ENCODE assay signal across 14 cellular contexts in the genomic region with DNA sequence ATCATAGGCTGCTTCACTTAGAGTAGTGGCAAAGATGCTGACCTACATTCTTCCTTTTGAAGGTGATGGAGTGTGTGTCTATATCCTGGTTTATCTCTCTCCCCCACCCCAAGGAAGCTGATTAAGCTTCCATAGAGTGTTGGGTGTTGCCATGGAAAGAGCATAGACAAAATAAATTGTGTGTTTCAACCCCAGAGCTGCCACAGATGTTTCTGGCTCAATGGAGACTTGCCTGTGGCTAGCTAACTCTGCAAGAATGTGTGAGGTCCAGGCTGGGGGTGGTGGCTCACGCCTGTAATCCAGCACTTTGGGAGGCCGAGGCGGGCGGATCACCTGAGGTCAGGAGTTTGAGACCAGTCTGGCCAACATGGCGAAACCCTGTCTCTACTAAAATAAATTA. TPM values are rescaled to one million over a fixed set of nuclear protein-coding genes. Genes with fewer than 3 reads are reported as not detected.
A peak's percentile ranks its signal among the peaks of the same experiment; 100 is the strongest.
DNase-seq lines count a peak whose midpoint lies in the region; FAIRE-seq and TF ChIP-seq lines count a peak whose summit lies in the region.
"Had no signal": no experiment of that assay in that cellular context is flagged by ENCODE, and none has a peak within 500 bp of the region (broad histone marks: within the 10 kb centered on the region; RNA-seq: fewer than 3 reads in every experiment).

No MANE protein-coding gene starts in this region.

- intact Hi-C loops in spleen (cut with DNase I; ENCODE audit: low total_unique reads), result loop anchor here (10.0 kb wide), 1 partner anchor 230 kb away; no protein-coding TSS in a partner anchor

- H3K4me2 ChIP-seq in SK-N-SH (peak overlapping the region; percentile 65), hepatocyte (peak overlapping the region; percentile 48)

- TF ChIP-seq RAD21 in SK-N-SH (IDR thresholded peaks at IDR 0.05; ENCODE audit: low read length), result no peak

- TF ChIP-seq CTCF in SK-N-SH (IDR thresholded peaks at IDR 0.05) (no peak), hepatocyte (IDR thresholded peaks at IDR 0.05; ENCODE audit: poor library complexity) (no peak), spleen (IDR thresholded peaks at IDR 0.05 in 8 of 11, conservative IDR thresholded peaks at IDR 0.05 in 3 of 11) (no peak)

- DNase-seq in EH (ENCODE audit: low read depth) (peak; percentile 95), SK-N-SH (no peak), hepatocyte (ENCODE audit: low spot score) (no peak), spleen (no peak), SIG-M5 treated with dmso at 0.1 percent for 504 hours (lab: John Stamatoyannopoulos, UW; ENCODE audit: unreplicated experiment) (no peak), GOT3 (lab: John Stamatoyannopoulos, UW) (no peak), H54 (ENCODE audit: insufficient read length, low spot score) (no peak)
- no peak for DNase-seq in activated CD4-positive, CD25-positive, alpha-beta regulatory T cell (lab: John Stamatoyannopoulos, UW)
- DNase-seq: amniotic stem cell; endodermal cell; naive thymus-derived CD8-positive, alpha-beta T cell; NCI-H1105 had no signal

- H3K9me3 ChIP-seq in SK-N-SH (no peaks in the 10 kb centered on the region), hepatocyte (ENCODE audit: low read depth) (no peaks in the 10 kb centered on the region), spleen (no peaks in the 10 kb centered on the region)
- H3K9me3 ChIP-seq: tibial nerve had no signal

- H3K9me2 ChIP-seq in SK-N-SH (no peaks in the 10 kb centered on the region), hepatocyte (replicated peaks; ENCODE audit: insufficient read depth) (no peaks in the 10 kb centered on the region)

- H3F3A ChIP-seq in SK-N-SH (replicated peaks; ENCODE audit: insufficient read depth), result peaks cover 47% of the 10 kb centered on the region

- TF ChIP-seq POLR2A in spleen (IDR thresholded peaks at IDR 0.05) (no peak), H54 (IDR thresholded peaks at IDR 0.05; ENCODE audit: low read depth, low read length) (no peak)

- no peaks in the 10 kb centered on the region for H3K27me3 ChIP-seq in SK-N-SH (ENCODE audit: insufficient read depth)
- H3K27me3 ChIP-seq in hepatocyte, result no peaks in the 10 kb centered on the region
- no peaks in the 10 kb centered on the region for H3K27me3 ChIP-seq in spleen (replicated peaks in 1 of 7)
- H3K27me3 ChIP-seq: tibial nerve had no signal

- H3K4me1 ChIP-seq in SK-N-SH (ENCODE audit: control insufficient read depth in 1 of 2, insufficient read depth in 2 of 2, low read depth in 1 of 2, low read length in 1 of 2) (peaks cover 47 to 59% of the 10 kb centered on the region in 2 experiments), hepatocyte (ENCODE audit: insufficient read depth) (peaks cover 54% of the 10 kb centered on the region), spleen (peaks cover 37 to 67% (median 53%) of the 10 kb centered on the region in 6 donors)

- peak overlapping the region; percentile 29; the same call in 1 of the 2 replicates for H3K9ac ChIP-seq in SK-N-SH

- TF ChIP-seq EP300 in SK-N-SH (IDR thresholded peaks at IDR 0.05; ENCODE audit: borderline replicate concordance in 1 of 2, low read depth in 1 of 2, low read length in 1 of 2), result no peak

- POLR2A ChIA-PET in SK-N-SH (lab: Yijun Ruan, JAX), result interaction anchor here (0.6 to 3.5 kb wide), 4 partner anchors 16 to 50 kb away, joined by 5 to 21 read pairs (median 10); no protein-coding TSS in a partner anchor

- H3K36me3 ChIP-seq in SK-N-SH (replicated peaks in 1 of 2; ENCODE audit: control insufficient read depth in 1 of 2, insufficient read depth in 2 of 2, low read length in 1 of 2) (peaks cover 4 to 12% of the 10 kb centered on the region in 2 experiments), hepatocyte (replicated peaks; ENCODE audit: insufficient read depth, low read depth) (no peaks in the 10 kb centered on the region), spleen (peaks cover 0 to 15% (median 0%) of the 10 kb centered on the region in 6 donors)
- H3K36me3 ChIP-seq: tibial nerve had no signal

- H3K4me3 ChIP-seq in SK-N-SH (ENCODE audit: low read depth in 2 of 2, low read length in 1 of 2) (no peak overlapping the region), hepatocyte (no peak overlapping the region), spleen (no peak overlapping the region)
- H3K4me3 ChIP-seq: tibial nerve had no signal

- CTCF ChIA-PET in SK-N-SH (lab: Yijun Ruan, JAX), result interaction anchor here (1.2 to 36.0 kb wide), 7 partner anchors 15 to 256 kb away, joined by 5 to 1706 read pairs (median 13); partner anchors contain the start of genes GJD3 and TOP2A

- no peak for FAIRE-seq in H54 (lab: Jason Lieb, UNC)

- WGBS in SK-N-SH (ENCODE audit: low lambda C conversion rate), result 64% methylated on average over 3 of the region's 5 CpGs
- WGBS in hepatocyte (ENCODE audit: low lambda C conversion rate, missing lambda C conversion rate), result 64% methylated on average over 5 of the region's 5 CpGs
- 89 to 99% (median 95%) methylated on average over 5 of the region's 5 CpGs for WGBS in spleen, 5 donors

- H4K20me1 ChIP-seq in SK-N-SH (ENCODE audit: insufficient read depth) (no peaks in the 10 kb centered on the region), hepatocyte (ENCODE audit: insufficient read depth, poor library complexity, severe bottlenecking) (no peaks in the 10 kb centered on the region)

- H3K79me2 ChIP-seq in SK-N-SH (ENCODE audit: insufficient read depth) (peaks cover 12% of the 10 kb centered on the region; the same call in 1 of the 2 replicates), hepatocyte (peaks cover 12% of the 10 kb centered on the region)

- H3K27ac ChIP-seq in SK-N-SH (ENCODE audit: low read depth in 2 of 2, low read length in 1 of 2) (peak overlapping the region; percentile 82 to 99), hepatocyte (peak overlapping the region; percentile 86), spleen (peak overlapping the region in 6 of 8 donors; percentile 4 to 58 (median 26))
- H3K27ac ChIP-seq: HL-60 had no signal

- H2AFZ ChIP-seq in SK-N-SH (ENCODE audit: low read depth) (no peak overlapping the region), hepatocyte (no peak overlapping the region)

TF ChIP-seq in SK-N-SH, 30 proteins besides CTCF, POLR2A, EP300 and RAD21:
- TF ChIP-seq MXI1 (IDR thresholded peaks at IDR 0.05; ENCODE audit: low read depth, low read length) (no peak), SMC3 (IDR thresholded peaks at IDR 0.05; ENCODE audit: low read depth, low read length) (no peak), TCF12 (IDR thresholded peaks at IDR 0.05) (peak; percentile 38; the same call in 1 of the 2 replicates)

RNA-seq across cellular contexts. Expression of gene RARA, which starts 4.5 kb away (rescaled TPM):
- polyA plus RNA-seq in SK-N-SH (2012; rRNA removed) (8.9 and 13.3 TPM in 2 replicates), hepatocyte (33.1 and 34.4 TPM in 2 replicates), spleen (10 to 100 TPM; 13.3 to 28.3 (median 14.8) TPM)
- 6.9 and 9.6 TPM in 2 replicates for polyA plus RNA-seq in SK-N-SH (2012; cell fraction: cytosol; rRNA removed)
- 13.2 and 15.0 TPM in 2 replicates for polyA plus RNA-seq in SK-N-SH (2012; cell fraction: nucleus; rRNA removed)
- total RNA-seq in hepatocyte (19.2 and 30.0 TPM in 2 replicates), spleen (10 to 100 TPM; 56.6 to 95.1 (median 71.2) TPM)

RNA-seq across cellular contexts. Expression of gene CDC6, which starts 16.8 kb away (rescaled TPM):
- polyA plus RNA-seq in SK-N-SH (2012; rRNA removed), result 12.7 and 12.8 TPM in 2 replicates
- polyA plus RNA-seq in SK-N-SH (2012; cell fraction: cytosol; rRNA removed), result 15.2 and 16.8 TPM in 2 replicates
- polyA plus RNA-seq in SK-N-SH (2012; cell fraction: nucleus; rRNA removed), result 8.3 and 11.7 TPM in 2 replicates
- 5.8 and 8.6 TPM in 2 replicates for total RNA-seq in hepatocyte
- 5.1 and 7.5 TPM in 2 replicates for polyA plus RNA-seq in hepatocyte
- total RNA-seq in spleen, result 10 to 100 TPM in 2 of 7 donors, 1 to 10 TPM in 5; 4.2 to 11.6 (median 5.7) TPM
- 1 to 10 TPM; 1.2 to 4.8 (median 4.1) TPM for polyA plus RNA-seq in spleen

Comparison
In these comparisons a context has a peak if more than half of its experiments do, and no peak if none do; other contexts are left out.
1. H3K27ac ChIP-seq: peak in every context shown above with its lines; median percentile 90 in SK-N-SH; 86 in hepatocyte; 26 in spleen.